2 cellular contexts compared by ENCODE assay signal in genomic region chr9:136197930-136198604, GRCh38.
TF ChIP-seq lines count a peak whose summit lies in the region.

No MANE protein-coding gene starts in this region.

TF ChIP-seq in HEK293, 187 proteins besides CTCF, POLR2A, EP300 and RAD21:
- no peak for TF ChIP-seq ZNF398 (tag by site-specific recombination; IDR thresholded peaks at IDR 0.05)
- peak; percentile 46; the same call in 1 of the 2 replicates for TF ChIP-seq KLF9 (tag by site-specific recombination; IDR thresholded peaks at IDR 0.05; ENCODE audit: low read depth)

TF ChIP-seq in H1, 55 proteins besides CTCF, POLR2A, EP300 and RAD21:
- TF ChIP-seq SUZ12 (IDR thresholded peaks at IDR 0.05; ENCODE audit: low read length) (peak; percentile 78), SP4 (IDR thresholded peaks at IDR 0.05; ENCODE audit: low read length) (no peak), CHD1 (IDR thresholded peaks at IDR 0.05; ENCODE audit: low read depth, low read length) (no peak), SRF (IDR thresholded peaks at IDR 0.05; ENCODE audit: low read depth, low read length) (no peak), EGR1 (IDR thresholded peaks at IDR 0.05; ENCODE audit: borderline replicate concordance, low read depth, low read length) (no peak), CREB1 (IDR thresholded peaks at IDR 0.05) (no peak), EZH2 (IDR thresholded peaks at IDR 0.05; ENCODE audit: low read depth, low read length, severe bottlenecking) (peak; percentile 24), TCF12 (IDR thresholded peaks at IDR 0.05; ENCODE audit: low read depth, low read length) (no peak), JUND (IDR thresholded peaks at IDR 0.05; ENCODE audit: low read length) (no peak), SAP30 (IDR thresholded peaks at IDR 0.05; ENCODE audit: insufficient read depth, insufficient replicate concordance, low read length) (no peak), USF2 (IDR thresholded peaks at IDR 0.05; ENCODE audit: low read length) (no peak), JUN (IDR thresholded peaks at IDR 0.05; ENCODE audit: low read depth, low read length) (no peak), ASH2L (IDR thresholded peaks at IDR 0.05; ENCODE audit: low read length) (no peak), CBX8 (IDR thresholded peaks at IDR 0.05; ENCODE audit: borderline replicate concordance, low read depth, low read length) (no peak), SP1 (IDR thresholded peaks at IDR 0.05; ENCODE audit: low read depth, low read length) (no peak), CHD7 (IDR thresholded peaks at IDR 0.05; ENCODE audit: insufficient replicate concordance, low read length) (no peak)
